ENCODE assay signal across 1 cellular context in genomic region chr9:95719354-95719753, GRCh38.
TF ChIP-seq lines count a peak whose summit lies in the region.

No MANE protein-coding gene starts in this region.

TF ChIP-seq in HEK293, 187 proteins besides CTCF, POLR2A, EP300 and RAD21 (continued from another document):
- TF ChIP-seq ZNF645 (tag by site-specific recombination; IDR thresholded peaks at IDR 0.05) (no peak), ZNF112 (tag by site-specific recombination; IDR thresholded peaks at IDR 0.05) (no peak), ZNF561 (tag by site-specific recombination; IDR thresholded peaks at IDR 0.05; ENCODE audit: borderline replicate concordance) (no peak), ZNF354C (tag by site-specific recombination; IDR thresholded peaks at IDR 0.05; ENCODE audit: borderline replicate concordance, low read depth) (no peak), ZNF660 (tag by site-specific recombination; IDR thresholded peaks at IDR 0.05) (no peak), ZNF610 (tag by site-specific recombination; IDR thresholded peaks at IDR 0.05; ENCODE audit: borderline replicate concordance) (no peak), ZFP37 (tag by site-specific recombination; IDR thresholded peaks at IDR 0.05) (no peak), MYNN (tag by site-specific recombination; IDR thresholded peaks at IDR 0.05; ENCODE audit: borderline replicate concordance) (no peak), SP7 (tag by site-specific recombination; IDR thresholded peaks at IDR 0.05) (no peak), ZNF580 (tag by site-specific recombination; IDR thresholded peaks at IDR 0.05) (no peak), ZNF157 (tag by site-specific recombination; IDR thresholded peaks at IDR 0.05) (no peak), TCF7L2 (IDR thresholded peaks at IDR 0.05; ENCODE audit: borderline replicate concordance, low read depth, low read length) (no peak), GLI4 (tag by site-specific recombination; IDR thresholded peaks at IDR 0.05) (no peak), ZNF48 (tag by site-specific recombination; IDR thresholded peaks at IDR 0.05) (no peak), ZNF768 (tag by site-specific recombination; IDR thresholded peaks at IDR 0.05) (no peak)
